9 cellular contexts compared by ENCODE assay signal in the genomic region with DNA sequence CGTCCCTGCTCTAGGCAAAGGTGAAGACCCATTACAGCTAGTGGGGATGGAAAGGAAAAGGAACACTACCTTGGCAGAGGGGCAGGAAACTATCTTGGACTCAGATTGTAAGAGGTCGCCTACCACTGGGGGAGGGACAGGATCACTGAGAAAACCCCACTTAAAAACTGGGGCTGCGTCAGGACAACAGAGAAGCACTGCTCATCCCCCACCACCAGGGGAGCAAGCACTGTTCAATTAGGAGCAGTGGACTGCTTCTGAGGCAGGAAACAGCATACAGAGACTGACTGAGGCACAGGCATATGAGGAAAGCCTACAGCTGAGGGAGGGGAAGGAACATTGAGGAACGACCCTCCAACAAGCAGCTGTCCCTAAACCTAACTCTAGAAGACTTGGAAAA. TPM values are rescaled to one million over a fixed set of nuclear protein-coding genes. Genes with fewer than 3 reads are reported as not detected.
A peak's percentile ranks its signal among the peaks of the same experiment; 100 is the strongest.
DNase-seq lines count a peak whose midpoint lies in the region; ATAC-seq, FAIRE-seq and TF ChIP-seq lines count a peak whose summit lies in the region.
"Had no signal": no experiment of that assay in that cellular context is flagged by ENCODE, and none has a peak within 500 bp of the region (broad histone marks: within the 10 kb centered on the region; RNA-seq: fewer than 3 reads in every experiment).

No MANE protein-coding gene starts in this region.

- H3K27ac ChIP-seq in Panc1 (ENCODE audit: low read length) (no peak overlapping the region), right cardiac atrium (ENCODE audit: low read length) (no peak overlapping the region)
- H3K27ac ChIP-seq: neutrophil had no signal

- 74% methylated on average over 4 of the region's 4 CpGs for WGBS in right cardiac atrium

- TF ChIP-seq CTCF in Panc1 (IDR thresholded peaks at IDR 0.05): peak; percentile 61

- H3K4me1 ChIP-seq in Panc1 (ENCODE audit: control insufficient read depth, insufficient read depth, low read length) (no peaks in the 10 kb centered on the region), right cardiac atrium (ENCODE audit: control insufficient read depth, insufficient read depth, low read length) (peaks cover 1% of the 10 kb centered on the region)

- H3K27me3 ChIP-seq in Panc1 (ENCODE audit: control insufficient read depth, insufficient read depth, low read length) (no peaks in the 10 kb centered on the region), right cardiac atrium (ENCODE audit: control insufficient read depth, insufficient read depth) (no peaks in the 10 kb centered on the region)
- H3K27me3 ChIP-seq: neutrophil had no signal

- CTCF ChIA-PET in Panc1 (lab: Charles Lee): no interaction called here

- intact Hi-C loops in Right ventricle myocardium inferior (cut with DNase I) (no loop called here), left cardiac atrium (cut with DNase I) (no loop called here), Panc1 (cut with micrococcal nuclease; ENCODE audit: unreplicated experiment) (no loop called here), right cardiac atrium (cut with DNase I) (no loop called here)

- BruUV-seq in Panc1 (replicated peaks; lab: Mats Ljungman, UMichigan): no TSS peak

- H3K4me3 ChIP-seq in Panc1 (ENCODE audit: low read depth in 2 of 2, low read length in 2 of 2) (no peak overlapping the region), right cardiac atrium (ENCODE audit: low read length) (no peak overlapping the region)

- TF ChIP-seq POLR2A in H54 (IDR thresholded peaks at IDR 0.05; ENCODE audit: low read depth, low read length): no peak

- POLR2A ChIA-PET in Panc1 (lab: Charles Lee): no interaction called here

- no peak for DNase-seq in Right ventricle myocardium inferior (ENCODE audit: missing footprints)
- DNase-seq in left cardiac atrium: no peak
- no peak for DNase-seq in Panc1 (ENCODE audit: low read depth, low spot score)
- no peak for DNase-seq in right cardiac atrium
- no peak for DNase-seq in H54 (ENCODE audit: insufficient read length, low spot score)
- no peak for DNase-seq in effector CD4-positive, alpha-beta T cell
- no peak for DNase-seq in NCI-H446 treated with DMSO at 0.1 percent for 48 hours (lab: John Stamatoyannopoulos, UW)

- no peaks in the 10 kb centered on the region for H3K9me3 ChIP-seq in Panc1 (ENCODE audit: control insufficient read depth, insufficient read depth, low read depth, low read length)
- no peaks in the 10 kb centered on the region for H3K9me3 ChIP-seq in right cardiac atrium (ENCODE audit: control insufficient read depth, low read length)
- H3K9me3 ChIP-seq: neutrophil had no signal

- H3K36me3 ChIP-seq in Panc1 (ENCODE audit: control insufficient read depth, insufficient read depth, low read length): no peaks in the 10 kb centered on the region
- H3K36me3 ChIP-seq: neutrophil had no signal

- no peak for FAIRE-seq in H54 (lab: Jason Lieb, UNC)

- ATAC-seq in Right ventricle myocardium inferior (peak; percentile 30), left cardiac atrium (no peak), HG02642 (IDR thresholded peaks at IDR 0.05; ENCODE audit: poor library complexity, unreplicated experiment) (peak; percentile 97), Panc1 (peak; percentile 72), right cardiac atrium (peak; percentile 35 to 45)

- in situ Hi-C loops in Panc1 (cut with HindIII; ENCODE audit: low pct_unique_long_range_greater_than_20kb, low sequenced_read_pairs): no loop called here

RNA-seq across cellular contexts. Expression of a gene that starts 20.8 kb away (rescaled TPM):
- total RNA-seq in Right ventricle myocardium inferior: 157 TPM
- total RNA-seq in left cardiac atrium: 100 to 1,000 TPM in 1 of 2 donors, 10 to 100 TPM in 1; 98.7 to 130 TPM
- 75.9 TPM for total RNA-seq in Panc1 (2021; ENCODE audit: unreplicated experiment)
- polyA plus RNA-seq in Panc1 (2012; ENCODE audit: insufficient read length): 53.4 TPM
- total RNA-seq in right cardiac atrium: 100 to 1,000 TPM in 2 of 4 donors, 10 to 100 TPM in 2; 91.4 to 117 (median 102) TPM
- polyA plus RNA-seq in right cardiac atrium: 53.7 TPM

Comparison
In these comparisons a context has a peak if more than half of its experiments do, and no peak if none do; other contexts are left out.
1. ATAC-seq: peak in Right ventricle myocardium inferior (single experiment), HG02642 (single experiment), Panc1 (single experiment) and right cardiac atrium (2 of 2); none in left cardiac atrium (0 of 2).